1 cellular context compared by ENCODE assay signal in the genomic region with DNA sequence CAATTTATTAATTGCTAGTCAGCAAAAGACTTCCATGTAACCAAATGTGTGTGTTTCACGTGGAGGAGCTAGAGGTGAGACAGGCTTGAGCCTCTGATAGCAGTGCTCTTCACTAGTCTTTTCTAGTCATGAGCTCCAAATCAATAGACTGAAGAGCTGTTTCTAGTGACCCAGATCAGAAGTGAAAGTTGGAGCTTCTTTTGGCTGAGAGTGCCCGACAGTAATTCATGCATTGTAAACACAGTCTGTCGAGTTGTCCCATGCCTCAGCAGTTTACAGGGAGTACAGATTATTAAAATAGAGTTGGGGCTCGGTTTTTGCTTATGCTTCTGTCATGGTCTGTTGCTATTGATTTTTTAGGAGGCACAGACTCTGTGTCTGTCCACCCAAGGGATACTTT.
TF ChIP-seq lines count a peak whose summit lies in the region.

No MANE protein-coding gene starts in this region.

TF ChIP-seq in WTC11, 78 proteins besides CTCF, POLR2A, EP300 and RAD21 (continued from another document):
- TF ChIP-seq, protein P1, sequence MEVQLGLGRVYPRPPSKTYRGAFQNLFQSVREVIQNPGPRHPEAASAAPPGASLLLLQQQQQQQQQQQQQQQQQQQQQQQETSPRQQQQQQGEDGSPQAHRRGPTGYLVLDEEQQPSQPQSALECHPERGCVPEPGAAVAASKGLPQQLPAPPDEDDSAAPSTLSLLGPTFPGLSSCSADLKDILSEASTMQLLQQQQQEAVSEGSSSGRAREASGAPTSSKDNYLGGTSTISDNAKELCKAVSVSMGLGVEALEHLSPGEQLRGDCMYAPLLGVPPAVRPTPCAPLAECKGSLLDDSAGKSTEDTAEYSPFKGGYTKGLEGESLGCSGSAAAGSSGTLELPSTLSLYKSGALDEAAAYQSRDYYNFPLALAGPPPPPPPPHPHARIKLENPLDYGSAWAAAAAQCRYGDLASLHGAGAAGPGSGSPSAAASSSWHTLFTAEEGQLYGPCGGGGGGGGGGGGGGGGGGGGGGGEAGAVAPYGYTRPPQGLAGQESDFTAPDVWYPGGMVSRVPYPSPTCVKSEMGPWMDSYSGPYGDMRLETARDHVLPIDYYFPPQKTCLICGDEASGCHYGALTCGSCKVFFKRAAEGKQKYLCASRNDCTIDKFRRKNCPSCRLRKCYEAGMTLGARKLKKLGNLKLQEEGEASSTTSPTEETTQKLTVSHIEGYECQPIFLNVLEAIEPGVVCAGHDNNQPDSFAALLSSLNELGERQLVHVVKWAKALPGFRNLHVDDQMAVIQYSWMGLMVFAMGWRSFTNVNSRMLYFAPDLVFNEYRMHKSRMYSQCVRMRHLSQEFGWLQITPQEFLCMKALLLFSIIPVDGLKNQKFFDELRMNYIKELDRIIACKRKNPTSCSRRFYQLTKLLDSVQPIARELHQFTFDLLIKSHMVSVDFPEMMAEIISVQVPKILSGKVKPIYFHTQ (CRISPR knock-in tag; IDR thresholded peaks at IDR 0.05): no peak
- TF ChIP-seq, protein P2, sequence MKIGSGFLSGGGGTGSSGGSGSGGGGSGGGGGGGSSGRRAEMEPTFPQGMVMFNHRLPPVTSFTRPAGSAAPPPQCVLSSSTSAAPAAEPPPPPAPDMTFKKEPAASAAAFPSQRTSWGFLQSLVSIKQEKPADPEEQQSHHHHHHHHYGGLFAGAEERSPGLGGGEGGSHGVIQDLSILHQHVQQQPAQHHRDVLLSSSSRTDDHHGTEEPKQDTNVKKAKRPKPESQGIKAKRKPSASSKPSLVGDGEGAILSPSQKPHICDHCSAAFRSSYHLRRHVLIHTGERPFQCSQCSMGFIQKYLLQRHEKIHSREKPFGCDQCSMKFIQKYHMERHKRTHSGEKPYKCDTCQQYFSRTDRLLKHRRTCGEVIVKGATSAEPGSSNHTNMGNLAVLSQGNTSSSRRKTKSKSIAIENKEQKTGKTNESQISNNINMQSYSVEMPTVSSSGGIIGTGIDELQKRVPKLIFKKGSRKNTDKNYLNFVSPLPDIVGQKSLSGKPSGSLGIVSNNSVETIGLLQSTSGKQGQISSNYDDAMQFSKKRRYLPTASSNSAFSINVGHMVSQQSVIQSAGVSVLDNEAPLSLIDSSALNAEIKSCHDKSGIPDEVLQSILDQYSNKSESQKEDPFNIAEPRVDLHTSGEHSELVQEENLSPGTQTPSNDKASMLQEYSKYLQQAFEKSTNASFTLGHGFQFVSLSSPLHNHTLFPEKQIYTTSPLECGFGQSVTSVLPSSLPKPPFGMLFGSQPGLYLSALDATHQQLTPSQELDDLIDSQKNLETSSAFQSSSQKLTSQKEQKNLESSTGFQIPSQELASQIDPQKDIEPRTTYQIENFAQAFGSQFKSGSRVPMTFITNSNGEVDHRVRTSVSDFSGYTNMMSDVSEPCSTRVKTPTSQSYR (CRISPR knock-in tag; IDR thresholded peaks at IDR 0.05): no peak
- TF ChIP-seq, protein P3, sequence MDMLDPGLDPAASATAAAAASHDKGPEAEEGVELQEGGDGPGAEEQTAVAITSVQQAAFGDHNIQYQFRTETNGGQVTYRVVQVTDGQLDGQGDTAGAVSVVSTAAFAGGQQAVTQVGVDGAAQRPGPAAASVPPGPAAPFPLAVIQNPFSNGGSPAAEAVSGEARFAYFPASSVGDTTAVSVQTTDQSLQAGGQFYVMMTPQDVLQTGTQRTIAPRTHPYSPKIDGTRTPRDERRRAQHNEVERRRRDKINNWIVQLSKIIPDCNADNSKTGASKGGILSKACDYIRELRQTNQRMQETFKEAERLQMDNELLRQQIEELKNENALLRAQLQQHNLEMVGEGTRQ (CRISPR knock-in tag; IDR thresholded peaks at IDR 0.05): no peak
- no peak for TF ChIP-seq ZNF121 (CRISPR knock-in tag; IDR thresholded peaks at IDR 0.05)
